ENCODE assay signal across 10 cellular contexts in the genomic region with DNA sequence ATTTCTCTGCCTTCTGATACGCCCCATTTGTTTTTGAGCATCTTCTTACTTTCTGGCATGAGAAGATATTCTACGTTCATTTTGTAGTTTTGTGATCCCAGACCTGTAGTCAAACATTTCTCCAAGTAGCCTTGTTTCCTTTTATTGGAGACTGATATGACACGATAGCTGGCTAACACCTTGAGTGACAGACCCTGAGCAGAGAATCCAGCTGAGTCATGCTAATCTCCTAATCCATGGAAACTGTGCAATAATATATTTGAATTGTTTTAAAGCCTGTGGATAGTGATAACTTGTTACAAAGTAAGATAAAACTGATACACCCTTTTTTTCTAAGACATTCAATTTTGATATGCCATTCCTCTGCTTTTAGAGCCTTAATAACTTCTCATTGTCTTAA. TPM values are rescaled to one million over a fixed set of nuclear protein-coding genes. Genes with fewer than 3 reads are reported as not detected.
DNase-seq lines count a peak whose midpoint lies in the region; ATAC-seq and TF ChIP-seq lines count a peak whose summit lies in the region.
"Had no signal": no experiment of that assay in that cellular context is flagged by ENCODE, and none has a peak within 500 bp of the region (broad histone marks: within the 10 kb centered on the region; RNA-seq: fewer than 3 reads in every experiment).

No MANE protein-coding gene starts in this region.

- H3K27me3 ChIP-seq in layer of hippocampus (ENCODE audit: control insufficient read depth, insufficient read depth, low read length): no peaks in the 10 kb centered on the region
- H3K27me3 ChIP-seq in tibial artery: no peaks in the 10 kb centered on the region
- no peaks in the 10 kb centered on the region for H3K27me3 ChIP-seq in BE2C

- no peak for DNase-seq in activated naive CD4-positive, alpha-beta T cell treated with anti-CD3 and anti-CD28 coated beads, Interleukin-2, amount 50 U/mL, for 16 hours
- DNase-seq in tibial artery: no peak
- no peak for DNase-seq in NCI-H774 (lab: John Stamatoyannopoulos, UW)
- no peak for DNase-seq in BE2C
- DNase-seq in left lobe of liver (ENCODE audit: low spot score): no peak
- DNase-seq: NCI-H2029 had no signal

- peaks cover 5% of the 10 kb centered on the region for H3K36me3 Mint-ChIP-seq in activated naive CD4-positive, alpha-beta T cell treated with anti-CD3 and anti-CD28 coated beads, Interleukin-2, amount 50 U/mL, for 24 hours
- peaks cover 3% of the 10 kb centered on the region for H3K36me3 Mint-ChIP-seq in activated naive CD8-positive, alpha-beta T cell

- no peaks in the 10 kb centered on the region for H3K9me3 Mint-ChIP-seq in activated naive CD4-positive, alpha-beta T cell treated with anti-CD3 and anti-CD28 coated beads, Interleukin-2, amount 50 U/mL, for 24 hours
- H3K9me3 Mint-ChIP-seq in activated naive CD8-positive, alpha-beta T cell (ENCODE audit: low read depth): no peaks in the 10 kb centered on the region

- H3K27me3 Mint-ChIP-seq in activated naive CD4-positive, alpha-beta T cell treated with anti-CD3 and anti-CD28 coated beads, Interleukin-2, amount 50 U/mL, for 24 hours: no peaks in the 10 kb centered on the region
- no peaks in the 10 kb centered on the region for H3K27me3 Mint-ChIP-seq in activated naive CD8-positive, alpha-beta T cell

- intact Hi-C loops in tibial artery (cut with DNase I; ENCODE audit: low total_unique reads): loop anchor here (2.0 kb wide), 1 partner anchor 58 kb away; no protein-coding TSS in a partner anchor

- H3K4me1 ChIP-seq in tibial artery (peaks cover 0 to 29% (median 2%) of the 10 kb centered on the region in 4 donors), BE2C (no peaks in the 10 kb centered on the region)
- H3K4me1 ChIP-seq: HAP-1 had no signal

- no peaks in the 10 kb centered on the region for H3K9me3 ChIP-seq in tibial artery
- H3K9me3 ChIP-seq in BE2C: no peaks in the 10 kb centered on the region
- H3K9me3 ChIP-seq: HAP-1 had no signal

- H3K27ac ChIP-seq in layer of hippocampus (ENCODE audit: low read depth, low read length) (peak overlapping the region; percentile 49), tibial artery (peak overlapping the region; percentile 53 to 71)

- H3K27ac Mint-ChIP-seq in activated naive CD4-positive, alpha-beta T cell treated with anti-CD3 and anti-CD28 coated beads, Interleukin-2, amount 50 U/mL, for 24 hours: peak overlapping the region; percentile 93
- H3K27ac Mint-ChIP-seq in activated naive CD8-positive, alpha-beta T cell: peak overlapping the region; percentile 89

- TF ChIP-seq CTCF in tibial artery (IDR thresholded peaks at IDR 0.05): no peak
- no peak for TF ChIP-seq CTCF in BE2C (IDR thresholded peaks at IDR 0.05; ENCODE audit: low read depth, low read length)

- H3K4me1 Mint-ChIP-seq in activated naive CD4-positive, alpha-beta T cell treated with anti-CD3 and anti-CD28 coated beads, Interleukin-2, amount 50 U/mL, for 24 hours: peaks cover 60% of the 10 kb centered on the region
- peaks cover 57% of the 10 kb centered on the region for H3K4me1 Mint-ChIP-seq in activated naive CD8-positive, alpha-beta T cell (ENCODE audit: low read depth)

- peak overlapping the region; percentile 37 to 44 for H3K4me3 ChIP-seq in tibial artery
- no peak overlapping the region for H3K4me3 ChIP-seq in BE2C (ENCODE audit: low read depth, low read length)
- H3K4me3 ChIP-seq: HAP-1 had no signal

- ATAC-seq in left lobe of liver: no peak

- peak overlapping the region; percentile 91 for H3K4me3 Mint-ChIP-seq in activated naive CD4-positive, alpha-beta T cell treated with anti-CD3 and anti-CD28 coated beads, Interleukin-2, amount 50 U/mL, for 24 hours
- H3K4me3 Mint-ChIP-seq in activated naive CD8-positive, alpha-beta T cell: peak overlapping the region; percentile 48

- H3K36me3 ChIP-seq in tibial artery: no peaks in the 10 kb centered on the region
- H3K36me3 ChIP-seq in BE2C: no peaks in the 10 kb centered on the region
- H3K36me3 ChIP-seq: HAP-1 had no signal

RNA-seq across cellular contexts. Expression of a gene that starts 1.2 kb away (rescaled TPM):
- polyA plus RNA-seq in BE2C (2012; ENCODE audit: insufficient read depth, insufficient read length, low read depth): not detected
- total RNA-seq in left lobe of liver: 0.63 TPM

RNA-seq across cellular contexts. Expression of a gene that starts 30.6 kb away (rescaled TPM):
- polyA plus RNA-seq in BE2C (2012; ENCODE audit: insufficient read depth, insufficient read length, low read depth): not detected
- 5.2 TPM for total RNA-seq in left lobe of liver
